9 cellular contexts compared by ENCODE assay signal in the genomic region with DNA sequence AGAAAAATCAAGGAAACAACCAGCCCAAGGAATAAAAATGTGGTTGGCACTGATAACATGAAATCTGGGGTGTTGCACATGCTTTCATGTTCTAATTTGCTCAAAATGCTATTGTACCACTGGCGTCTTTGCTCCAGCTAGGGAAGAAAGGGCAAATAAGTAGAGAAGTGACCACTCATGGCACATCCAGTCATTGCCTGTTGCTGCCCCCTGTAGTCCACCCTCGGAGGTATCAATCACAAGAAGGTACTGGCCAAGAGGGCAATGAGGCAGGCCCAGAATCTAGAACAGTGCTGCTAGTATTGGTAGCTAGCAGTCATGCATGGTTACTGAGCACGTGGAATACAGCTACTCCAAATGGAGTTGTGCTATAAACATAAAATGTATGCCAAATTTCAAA.
DNase-seq lines count a peak whose midpoint lies in the region; ATAC-seq and TF ChIP-seq lines count a peak whose summit lies in the region.
"Had no signal": no experiment of that assay in that cellular context is flagged by ENCODE, and none has a peak within 500 bp of the region (broad histone marks: within the 10 kb centered on the region; RNA-seq: fewer than 3 reads in every experiment).

No MANE protein-coding gene starts in this region.

- intact Hi-C loops in Calu3 (cut with micrococcal nuclease; ENCODE audit: unreplicated experiment) = loop anchor here (5.0 kb wide), 1 partner anchor 96 kb away; no protein-coding TSS in a partner anchor

- H3K27me3 Mint-ChIP-seq in Calu3 (ENCODE audit: unreplicated experiment) = no peaks in the 10 kb centered on the region

- peaks cover 6% of the 10 kb centered on the region for H3K36me3 Mint-ChIP-seq in Calu3 (ENCODE audit: insufficient read depth, unreplicated experiment)

- peak; percentile 69 for TF ChIP-seq CTCF in Calu3 (IDR thresholded peaks at IDR 0.05; ENCODE audit: unreplicated experiment)
- TF ChIP-seq CTCF in coronary artery (IDR thresholded peaks at IDR 0.05) = no peak

- DNase-seq in Calu3 (peak; percentile 73), HK-2 (ENCODE audit: unreplicated experiment) (peak; percentile 44), kidney tubule cell (ENCODE audit: low spot score) (peak; percentile 57), coronary artery (ENCODE audit: low spot score) (no peak), Ammon's horn (ENCODE audit: low spot score) (no peak), AML-193 (lab: John Stamatoyannopoulos, UW) (no peak)
- DNase-seq: stimulated activated naive CD4-positive, alpha-beta T cell treated with Interleukin-2 at 50 U/mL for 16 hours had no signal

- no TSS peak for BruUV-seq in Calu3 (replicated peaks; lab: Mats Ljungman, UMichigan)

- H3K4me3 ChIP-seq in coronary artery = no peak overlapping the region

- H3K4me1 Mint-ChIP-seq in Calu3 (ENCODE audit: low read depth, unreplicated experiment) = peaks cover 33% of the 10 kb centered on the region

- no peak overlapping the region for H3K27ac Mint-ChIP-seq in Calu3 (ENCODE audit: unreplicated experiment)

- ATAC-seq in SK-N-SH treated with all-trans-retinoic acid at 6 μM for 48 hours (peak; percentile 87), GM18498 (IDR thresholded peaks at IDR 0.05; ENCODE audit: unreplicated experiment) (no peak)

- no peaks in the 10 kb centered on the region for H3K9me3 Mint-ChIP-seq in Calu3 (ENCODE audit: low read depth, unreplicated experiment)

- CTCF ChIA-PET in Calu3 (lab: Charles Lee) = interaction anchor here (1.0 to 2.1 kb wide), 5 partner anchors 12 to 166 kb away, joined by 3 to 24 read pairs (median 6); no protein-coding TSS in a partner anchor

- no peak overlapping the region for H3K27ac ChIP-seq in coronary artery

- no peak overlapping the region for H3K4me3 Mint-ChIP-seq in Calu3 (ENCODE audit: low read depth, unreplicated experiment)

TF ChIP-seq in SK-N-SH treated with all-trans-retinoic acid at 6 μM for 48 hours, 23 proteins besides CTCF, POLR2A, EP300 and RAD21:
- TF ChIP-seq, protein P1, sequence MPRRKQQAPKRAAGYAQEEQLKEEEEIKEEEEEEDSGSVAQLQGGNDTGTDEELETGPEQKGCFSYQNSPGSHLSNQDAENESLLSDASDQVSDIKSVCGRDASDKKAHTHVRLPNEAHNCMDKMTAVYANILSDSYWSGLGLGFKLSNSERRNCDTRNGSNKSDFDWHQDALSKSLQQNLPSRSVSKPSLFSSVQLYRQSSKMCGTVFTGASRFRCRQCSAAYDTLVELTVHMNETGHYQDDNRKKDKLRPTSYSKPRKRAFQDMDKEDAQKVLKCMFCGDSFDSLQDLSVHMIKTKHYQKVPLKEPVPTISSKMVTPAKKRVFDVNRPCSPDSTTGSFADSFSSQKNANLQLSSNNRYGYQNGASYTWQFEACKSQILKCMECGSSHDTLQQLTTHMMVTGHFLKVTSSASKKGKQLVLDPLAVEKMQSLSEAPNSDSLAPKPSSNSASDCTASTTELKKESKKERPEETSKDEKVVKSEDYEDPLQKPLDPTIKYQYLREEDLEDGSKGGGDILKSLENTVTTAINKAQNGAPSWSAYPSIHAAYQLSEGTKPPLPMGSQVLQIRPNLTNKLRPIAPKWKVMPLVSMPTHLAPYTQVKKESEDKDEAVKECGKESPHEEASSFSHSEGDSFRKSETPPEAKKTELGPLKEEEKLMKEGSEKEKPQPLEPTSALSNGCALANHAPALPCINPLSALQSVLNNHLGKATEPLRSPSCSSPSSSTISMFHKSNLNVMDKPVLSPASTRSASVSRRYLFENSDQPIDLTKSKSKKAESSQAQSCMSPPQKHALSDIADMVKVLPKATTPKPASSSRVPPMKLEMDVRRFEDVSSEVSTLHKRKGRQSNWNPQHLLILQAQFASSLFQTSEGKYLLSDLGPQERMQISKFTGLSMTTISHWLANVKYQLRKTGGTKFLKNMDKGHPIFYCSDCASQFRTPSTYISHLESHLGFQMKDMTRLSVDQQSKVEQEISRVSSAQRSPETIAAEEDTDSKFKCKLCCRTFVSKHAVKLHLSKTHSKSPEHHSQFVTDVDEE (CRISPR knock-in tag; IDR thresholded peaks at IDR 0.05) = no peak
- TF ChIP-seq ZC3H10 (CRISPR knock-in tag; IDR thresholded peaks at IDR 0.05) (no peak), ZFP3 (CRISPR knock-in tag; IDR thresholded peaks at IDR 0.05) (no peak)
- TF ChIP-seq, protein P2, sequence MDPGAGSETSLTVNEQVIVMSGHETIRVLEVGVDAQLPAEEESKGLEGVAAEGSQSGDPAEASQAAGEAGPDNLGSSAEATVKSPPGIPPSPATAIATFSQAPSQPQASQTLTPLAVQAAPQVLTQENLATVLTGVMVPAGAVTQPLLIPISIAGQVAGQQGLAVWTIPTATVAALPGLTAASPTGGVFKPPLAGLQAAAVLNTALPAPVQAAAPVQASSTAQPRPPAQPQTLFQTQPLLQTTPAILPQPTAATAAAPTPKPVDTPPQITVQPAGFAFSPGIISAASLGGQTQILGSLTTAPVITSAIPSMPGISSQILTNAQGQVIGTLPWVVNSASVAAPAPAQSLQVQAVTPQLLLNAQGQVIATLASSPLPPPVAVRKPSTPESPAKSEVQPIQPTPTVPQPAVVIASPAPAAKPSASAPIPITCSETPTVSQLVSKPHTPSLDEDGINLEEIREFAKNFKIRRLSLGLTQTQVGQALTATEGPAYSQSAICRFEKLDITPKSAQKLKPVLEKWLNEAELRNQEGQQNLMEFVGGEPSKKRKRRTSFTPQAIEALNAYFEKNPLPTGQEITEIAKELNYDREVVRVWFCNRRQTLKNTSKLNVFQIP (CRISPR knock-in tag; IDR thresholded peaks at IDR 0.05; ENCODE audit: borderline replicate concordance, low read depth) = no peak

Comparison
In these comparisons a context has a peak if more than half of its experiments do, and no peak if none do; other contexts are left out.
1. DNase-seq: peak in Calu3 (single experiment), HK-2 (single experiment) and kidney tubule cell (single experiment); none in coronary artery (single experiment), Ammon's horn (single experiment) and AML-193 (0 of 2).